Comparison of ENCODE assay signal across 23 cellular contexts in the genomic region with DNA sequence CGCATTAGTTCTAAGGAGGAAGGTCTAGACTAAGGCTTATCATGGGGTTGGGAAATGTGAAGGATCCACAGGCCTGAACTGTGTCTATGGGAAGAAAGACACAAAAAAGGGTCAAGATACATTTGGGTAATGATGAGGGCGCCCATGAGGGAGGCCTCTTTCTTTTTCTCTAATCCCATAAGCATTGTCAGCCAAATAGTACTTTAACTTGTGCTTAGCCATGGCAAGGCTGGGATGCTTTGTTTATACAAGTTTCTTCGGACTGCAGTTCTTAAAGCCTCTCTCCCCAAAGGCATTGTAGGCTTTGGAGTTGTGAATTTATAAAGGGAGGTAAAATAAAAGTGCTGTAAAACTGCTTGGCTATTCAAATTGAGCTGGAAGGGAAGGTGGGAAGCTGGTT.
"Had no signal": no experiment of that assay in that cellular context is flagged by ENCODE, and none has a peak within 500 bp of the region (broad histone marks: within the 10 kb centered on the region; RNA-seq: fewer than 3 reads in every experiment).

No MANE protein-coding gene starts in this region.

- H3K9me3 Mint-ChIP-seq: central memory CD8-positive, alpha-beta T cell; immature natural killer cell; neural crest cell had no signal

- H3K27ac ChIP-seq: colonic mucosa, epithelial cell of prostate, gastroesophageal sphincter, heart left ventricle, left lung, thoracic aorta, upper lobe of left lung had no signal

- H3K4me3 ChIP-seq: colonic mucosa, gastroesophageal sphincter, heart left ventricle, left lung, lung, thoracic aorta, upper lobe of left lung had no signal

- H3K4me1 ChIP-seq: colonic mucosa had no signal

- H3K27ac Mint-ChIP-seq: activated naive CD8-positive, alpha-beta T cell treated with anti-CD3 and anti-CD28 coated beads for 36 hours; immature natural killer cell; naive thymus-derived CD4-positive, alpha-beta T cell had no signal

- H3K9me3 ChIP-seq: colonic mucosa, gastroesophageal sphincter, heart left ventricle, left lung, thoracic aorta, upper lobe of left lung had no signal

- DNase-seq: activated CD4-positive, alpha-beta T cell treated with anti-CD3 and anti-CD28 coated beads for 4 hours; activated CD4-positive, alpha-beta T cell treated with anti-CD3 and anti-CD28 coated beads, Interleukin-2, amount 50 U/mL, for 48 hours; activated CD4-positive, CD25-positive, alpha-beta regulatory T cell; activated CD8-positive, alpha-beta memory T cell treated with anti-CD3 and anti-CD28 coated beads, Interleukin-2, amount 50 U/mL, for 48 hours; activated naive CD4-positive, alpha-beta T cell treated with Interleukin-2 at 50 U/mL for 16 hours; activated naive CD8-positive, alpha-beta T cell treated with anti-CD3 and anti-CD28 coated beads for 36 hours; activated T-cell treated with anti-CD3 and anti-CD28 coated beads, Interleukin-2, amount 50 U/mL, for 48 hours; colonic mucosa; heart left ventricle; immature natural killer cell; left lung; naive thymus-derived CD4-positive, alpha-beta T cell; retina; stimulated activated CD4-positive, alpha-beta T cell treated with anti-CD3 and anti-CD28 coated beads, Interleukin-4, amount 100 ng/mL, for 1 hour; stimulated activated naive CD4-positive, alpha-beta T cell treated with Interleukin-2 at 50 U/mL for 16 hours; T-helper 17 cell; upper lobe of left lung had no signal

- H3K27me3 Mint-ChIP-seq: activated naive CD8-positive, alpha-beta T cell treated with anti-CD3 and anti-CD28 coated beads for 36 hours; central memory CD8-positive, alpha-beta T cell; naive thymus-derived CD4-positive, alpha-beta T cell; T-helper 17 cell had no signal

- H3K4me3 Mint-ChIP-seq: activated naive CD8-positive, alpha-beta T cell treated with anti-CD3 and anti-CD28 coated beads for 36 hours; central memory CD8-positive, alpha-beta T cell; immature natural killer cell; naive thymus-derived CD4-positive, alpha-beta T cell; neural crest cell; T-helper 17 cell had no signal

- H3K36me3 ChIP-seq: colonic mucosa had no signal

- H3K27me3 ChIP-seq: colonic mucosa, gastroesophageal sphincter, heart left ventricle, left lung, upper lobe of left lung had no signal

- ATAC-seq: gastroesophageal sphincter; heart left ventricle; left lung; naive thymus-derived CD4-positive, alpha-beta T cell; T-helper 17 cell had no signal
